ENCODE assay signal across 8 cellular contexts in the genomic region with DNA sequence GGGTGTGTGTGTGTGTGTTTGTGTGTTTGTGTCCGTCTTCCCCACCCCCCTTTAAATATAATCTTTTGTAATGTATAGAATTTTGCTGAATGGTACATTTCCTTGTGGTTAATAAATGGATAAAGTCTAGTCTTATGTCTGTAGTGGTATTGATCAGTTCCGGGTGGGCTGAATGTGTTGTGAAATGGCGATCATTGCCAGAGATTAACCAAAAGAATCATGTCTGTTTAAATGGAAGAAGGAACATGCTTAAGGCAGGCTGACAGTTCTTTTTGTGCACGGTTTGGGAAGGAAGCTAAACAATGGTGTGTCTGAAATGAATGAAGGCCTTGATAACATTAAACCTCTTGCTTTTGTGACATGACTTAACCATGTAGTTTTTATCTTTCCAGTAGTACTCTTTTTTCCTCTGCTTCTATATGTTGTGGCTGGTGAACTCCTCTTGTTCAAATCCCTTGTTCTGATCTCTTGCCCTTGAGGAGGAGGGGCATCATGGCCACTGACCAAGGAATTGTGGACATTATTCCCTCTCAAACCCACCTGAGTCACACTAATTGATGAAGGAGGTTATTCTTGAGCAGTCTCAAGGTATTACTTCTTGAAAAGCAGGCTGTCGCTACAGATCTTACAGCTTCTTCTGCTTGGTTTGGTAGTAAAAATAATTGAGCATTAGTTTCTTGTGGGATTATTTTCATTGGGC. TPM values are rescaled to one million over a fixed set of nuclear protein-coding genes. Genes with fewer than 3 reads are reported as not detected.
DNase-seq lines count a peak whose midpoint lies in the region; ATAC-seq, FAIRE-seq and TF ChIP-seq lines count a peak whose summit lies in the region.

No MANE protein-coding gene starts in this region.

- peak overlapping the region; percentile 87 for H3K4me3 ChIP-seq in ACC112 (ENCODE audit: low read depth, low read length)
- peak overlapping the region; percentile 86; the same call in 1 of the 2 replicates for H3K4me3 ChIP-seq in H7 (ENCODE audit: insufficient read depth, low read depth, low read length)
- H3K4me3 ChIP-seq in HepG2 (replicated peaks in 1 of 3; ENCODE audit: insufficient read depth in 1 of 3, low read depth in 2 of 3, low read length in 3 of 3) = peak overlapping the region; percentile 88 to 97 (median 94)
- peak overlapping the region in 3 of 4 donors; percentile 61 to 86 (median 82) for H3K4me3 ChIP-seq in upper lobe of left lung
- H3K4me3 ChIP-seq in mucosa of descending colon = no peak overlapping the region

- H3K4me2 ChIP-seq in HepG2 (ENCODE audit: low read depth, low read length) = peak overlapping the region; percentile 87

- peaks cover 60% of the 10 kb centered on the region for H3K79me2 ChIP-seq in ACC112 (ENCODE audit: control insufficient read depth, insufficient read depth, low read length, unreplicated experiment)
- peaks cover 66% of the 10 kb centered on the region for H3K79me2 ChIP-seq in HepG2 (ENCODE audit: insufficient read depth, low read length)

- POLR2A ChIA-PET in HepG2 (lab: Yijun Ruan, JAX) = no interaction called here

- TF ChIP-seq EP300 in HepG2 (IDR thresholded peaks at IDR 0.05; ENCODE audit: low read depth in 2 of 2, low read length in 2 of 2) = no peak
- no peak for TF ChIP-seq EP300 in HepG2 (CRISPR knock-in tag; IDR thresholded peaks at IDR 0.05; ENCODE audit: borderline replicate concordance)
- TF ChIP-seq EP300 in upper lobe of left lung (IDR thresholded peaks at IDR 0.05) = no peak

- H3K4me1 ChIP-seq in ACC112 (ENCODE audit: control insufficient read depth, insufficient read depth, low read length, unreplicated experiment) (peaks cover 14% of the 10 kb centered on the region), HepG2 (ENCODE audit: insufficient read depth, low read length) (peaks cover 56% of the 10 kb centered on the region), upper lobe of left lung (peaks cover 22 to 37% (median 32%) of the 10 kb centered on the region in 4 donors), mucosa of descending colon (ENCODE audit: low read depth) (peaks cover 2% of the 10 kb centered on the region)

- H3K27ac ChIP-seq in ACC112 (ENCODE audit: low read depth, low read length) = no peak overlapping the region
- H3K27ac ChIP-seq in HepG2 (ENCODE audit: extremely low read length, insufficient read depth, low read length) = peak overlapping the region; percentile 88
- H3K27ac ChIP-seq in upper lobe of left lung = peak overlapping the region in 2 of 4 donors; percentile 15 to 41

- DNase-seq in H7 (no peak), astrocyte of the hippocampus (ENCODE audit: low read depth, low spot score) (peak; percentile 31), HepG2 (ENCODE audit: low spot score) (peak; percentile 25), upper lobe of left lung (no peak), HPDE6-E6E7 (ENCODE audit: extremely low spot score) (no peak), mucosa of descending colon (no peak)

- TF ChIP-seq POLR2A in HepG2 (IDR thresholded peaks at IDR 0.05; ENCODE audit: insufficient read depth in 1 of 2, low read depth in 2 of 2, low read length in 2 of 2) (no peak), upper lobe of left lung (IDR thresholded peaks at IDR 0.05) (no peak)

- WGBS in HepG2 (ENCODE audit: low lambda C conversion rate) = 16% methylated on average over 5 of the region's 5 CpGs
- WGBS in upper lobe of left lung, 2 donors = 23 to 26% methylated on average over 5 of the region's 5 CpGs

- no peak for TF ChIP-seq CTCF in HepG2 (CRISPR knock-in tag; IDR thresholded peaks at IDR 0.05)
- no peak for TF ChIP-seq CTCF in upper lobe of left lung (IDR thresholded peaks at IDR 0.05)
- no peak for TF ChIP-seq CTCF in mucosa of descending colon (IDR thresholded peaks at IDR 0.05)

- H3K36me3 ChIP-seq in ACC112 (ENCODE audit: insufficient read depth, low read length) (no peaks in the 10 kb centered on the region), H7 (replicated peaks; ENCODE audit: control insufficient read depth, insufficient read depth, low read length) (no peaks in the 10 kb centered on the region), HepG2 (replicated peaks in 1 of 2; ENCODE audit: control insufficient read depth in 1 of 2, insufficient read depth in 2 of 2, low read length in 2 of 2) (no peaks in the 10 kb centered on the region), upper lobe of left lung (no peaks in the 10 kb centered on the region), mucosa of descending colon (ENCODE audit: low read depth) (no peaks in the 10 kb centered on the region)

- H3K27me3 ChIP-seq in ACC112 (ENCODE audit: insufficient read depth, low read length) = no peaks in the 10 kb centered on the region
- H3K27me3 ChIP-seq in H7 (ENCODE audit: control insufficient read depth, insufficient read depth, low read length) = peaks cover 4% of the 10 kb centered on the region; the same call in 1 of the 2 replicates
- no peaks in the 10 kb centered on the region; a peak in 1 of 5 replicates for H3K27me3 ChIP-seq in HepG2 (ENCODE audit: control insufficient read depth in 1 of 2, insufficient read depth in 2 of 2, low read length in 2 of 2)
- H3K27me3 ChIP-seq in upper lobe of left lung = no peaks in the 10 kb centered on the region

- no peak for FAIRE-seq in HepG2 (lab: Jason Lieb, UNC)

- 0 out of 2 replicates have a peak, but pooled peaks cover 3% of the 10 kb centered on the region for H4K20me1 ChIP-seq in HepG2 (ENCODE audit: insufficient read depth, low read length)

- no peak for ATAC-seq in HepG2
- no peak for ATAC-seq in upper lobe of left lung (ENCODE audit: low FRiP score in 2 of 2)
- ATAC-seq in mucosa of descending colon = no peak
- no peak for ATAC-seq in GM21367 (IDR thresholded peaks at IDR 0.05; ENCODE audit: unreplicated experiment)

- CTCF ChIA-PET in HepG2 (lab: Yijun Ruan, JAX; ENCODE audit: low intra/inter-chr PET ratio, low total read pairs) = no interaction called here

- peak overlapping the region; percentile 89 for H3K9ac ChIP-seq in HepG2 (ENCODE audit: insufficient read depth, low read depth, low read length)

- in situ Hi-C loops in HepG2 (cut with HindIII; ENCODE audit: extremely low pct_ligation_motif_present, low pct_unique_long_range_greater_than_20kb) = no loop called here

- no peaks in the 10 kb centered on the region for H3K9me3 ChIP-seq in HepG2 (ENCODE audit: low read length)
- no peaks in the 10 kb centered on the region for H3K9me3 ChIP-seq in upper lobe of left lung
- no peaks in the 10 kb centered on the region for H3K9me3 ChIP-seq in mucosa of descending colon

- H2AFZ ChIP-seq in ACC112 (ENCODE audit: low read length, unreplicated experiment) = no peak overlapping the region
- H2AFZ ChIP-seq in HepG2 (ENCODE audit: low read length) = no peak overlapping the region

- intact Hi-C loops in HepG2 (cut with micrococcal nuclease; ENCODE audit: unreplicated experiment) (loop anchor here (1.0 to 10.0 kb wide), 4 partner anchors 16 to 798 kb away; a partner anchor contains a TSS), mucosa of descending colon (cut with DNase I, micrococcal nuclease) (loop anchor here in 1 of 2 donors (10.0 kb wide), 1 partner anchor 212 kb away; no protein-coding TSS in a partner anchor)

- TF ChIP-seq RAD21 in HepG2 (CRISPR knock-in tag; IDR thresholded peaks at IDR 0.05) = no peak

- BruUV-seq in HepG2 (replicated peaks; lab: Mats Ljungman, UMichigan) = no TSS peak

TF ChIP-seq in HepG2, 621 proteins besides CTCF, POLR2A, EP300 and RAD21 (continues in another document):
- TF ChIP-seq ZBTB7B (CRISPR knock-in tag; IDR thresholded peaks at IDR 0.05) (0 out of 2 replicates have a peak, but pooled peaks have one; percentile 11), ZNF17 (CRISPR knock-in tag; IDR thresholded peaks at IDR 0.05) (no peak), ZNF329 (CRISPR knock-in tag; IDR thresholded peaks at IDR 0.05; ENCODE audit: low read depth) (no peak), MAFF (IDR thresholded peaks at IDR 0.05; ENCODE audit: low read depth, low read length) (peak; percentile 23; the same call in 1 of the 2 replicates), CEBPG (CRISPR knock-in tag; IDR thresholded peaks at IDR 0.05) (peak; percentile 31; the same call in 1 of the 2 replicates), KMT2A (CRISPR knock-in tag; IDR thresholded peaks at IDR 0.05) (peak; percentile 23; the same call in 1 of the 2 replicates), SETDB1 (CRISPR knock-in tag; IDR thresholded peaks at IDR 0.05; ENCODE audit: borderline replicate concordance) (no peak), MED1 (CRISPR knock-in tag; IDR thresholded peaks at IDR 0.05) (peak; percentile 43; the same call in 1 of the 2 replicates), ZFP36L1 (CRISPR knock-in tag; IDR thresholded peaks at IDR 0.05) (no peak)

RNA-seq across cellular contexts. Expression of a gene that starts 1.7 kb away (rescaled TPM):
- 8.6 and 8.8 TPM in 2 replicates for total RNA-seq in H7 (2014; rRNA removed; shearing (Covaris generic))
- total RNA-seq in HepG2 (2016; rRNA removed; fragmentation: Illumina TruSeq; extraction: Trizol) (9.7 and 18.0 TPM in 2 replicates), upper lobe of left lung (10 to 100 TPM in 5 of 6 donors, 1 to 10 TPM in 1; 5.5 to 34.5 (median 11.0) TPM), mucosa of descending colon (10 to 100 TPM; 19.7 to 33.0 (median 29.0) TPM)
- 37.4 and 38.3 TPM in 2 replicates for total RNA-seq in HepG2 (2016; cell fraction: cytosol; rRNA removed; fragmentation: Illumina TruSeq; extraction: Trizol; ENCODE audit: low read depth)
- 10.1 and 18.1 TPM in 2 replicates for total RNA-seq in HepG2 (2016; cell fraction: insoluble cytoplasmic fraction; rRNA removed; fragmentation: Illumina TruSeq; extraction: Trizol)
- 18.0 and 18.6 TPM in 2 replicates for total RNA-seq in HepG2 (2016; cell fraction: membrane; rRNA removed; fragmentation: Illumina TruSeq; extraction: Trizol)
- total RNA-seq in HepG2 (2016; cell fraction: nucleus; rRNA removed; fragmentation: Illumina TruSeq; extraction: Trizol) = 30.8 and 32.6 TPM in 2 replicates
- 8.2 and 8.3 TPM in 2 replicates for polyA plus RNA-seq in HepG2 (2011; rRNA removed)
- 2.5 and 5.2 TPM in 2 replicates for polyA plus RNA-seq in HepG2 (2011; cell fraction: cytosol; rRNA removed)
- polyA plus RNA-seq in HepG2 (2011; cell fraction: nucleus; rRNA removed) = 8.0 and 11.9 TPM in 2 replicates
- polyA plus RNA-seq in HepG2 (2012) = 10.7 and 11.9 TPM in 2 replicates
- 0.49 and 0.54 TPM in 2 replicates for polyA plus RNA-seq in HepG2 (2016; cell fraction: cytosol; fragmentation: Illumina TruSeq; extraction: Trizol; ENCODE audit: low read depth)
- 4.7 and 5.0 TPM in 2 replicates for polyA plus RNA-seq in HepG2 (2016; cell fraction: insoluble cytoplasmic fraction; fragmentation: Illumina TruSeq; extraction: Trizol; ENCODE audit: low read depth)
- 1.3 and 1.4 TPM in 2 replicates for polyA plus RNA-seq in HepG2 (2016; cell fraction: membrane; fragmentation: Illumina TruSeq; extraction: Trizol; ENCODE audit: low read depth)
- polyA plus RNA-seq in HepG2 (2016; cell fraction: nucleus; fragmentation: Illumina TruSeq; extraction: Trizol; ENCODE audit: insufficient read depth, low read depth) = 28.6 and 31.2 TPM in 2 replicates
- polyA minus RNA-seq in HepG2 (2011; rRNA and poly(A)+ RNA removed; ENCODE audit: low replicate concordance) = 4.2 and 15.1 TPM in 2 replicates
- 17.1 and 25.4 TPM in 2 replicates for polyA minus RNA-seq in HepG2 (2011; cell fraction: cytosol; rRNA and poly(A)+ RNA removed)
- 67.9 and 68.8 TPM in 2 replicates for polyA minus RNA-seq in HepG2 (2011; cell fraction: nucleus; rRNA and poly(A)+ RNA removed)

Comparison
In these comparisons a context has a peak if more than half of its experiments do, and no peak if none do; other contexts are left out.
1. DNase-seq: peak in astrocyte of the hippocampus (single experiment) and HepG2 (single experiment); none in H7 (single experiment), upper lobe of left lung (0 of 2), HPDE6-E6E7 (single experiment) and mucosa of descending colon (0 of 3).